Comparison of ENCODE assay signal across 21 cellular contexts in genomic region chr3:79041621-79042020, GRCh38.
DNase-seq lines count a peak whose midpoint lies in the region; ATAC-seq, FAIRE-seq and TF ChIP-seq lines count a peak whose summit lies in the region.
"Had no signal": no experiment of that assay in that cellular context is flagged by ENCODE, and none has a peak within 500 bp of the region (broad histone marks: within the 10 kb centered on the region; RNA-seq: fewer than 3 reads in every experiment).

No MANE protein-coding gene starts in this region.

- no peak for FAIRE-seq in H1 (lab: Jason Lieb, UNC)
- FAIRE-seq: D721Med, G401.6, GM12891 had no signal

- no peak overlapping the region for H3K23ac ChIP-seq in H1 (ENCODE audit: insufficient read length)

- peaks cover 2% of the 10 kb centered on the region for H3K9me3 Mint-ChIP-seq in activated CD4-positive, alpha-beta T cell treated with anti-CD3 and anti-CD28 coated beads, Interleukin-2, amount 10 ng/mL, durations not matched to agents 7 days and 5 days
- H3K9me3 Mint-ChIP-seq in activated CD8-positive, alpha-beta T cell treated with anti-CD3 and anti-CD28 coated beads for 36 hours = no peaks in the 10 kb centered on the region
- H3K9me3 Mint-ChIP-seq: GM23338, HFFc6 had no signal

- H3K79me2 ChIP-seq in GM23248 (ENCODE audit: insufficient read depth) (no peaks in the 10 kb centered on the region), H1 (ENCODE audit: control insufficient read depth in 1 of 2, insufficient read depth in 2 of 2, low read length in 2 of 2) (no peaks in the 10 kb centered on the region), smooth muscle cell (ENCODE audit: low read depth) (no peaks in the 10 kb centered on the region)

- no peak for TF ChIP-seq RAD21 in H1 (IDR thresholded peaks at IDR 0.05 in 1 of 2, conservative IDR thresholded peaks at IDR 0.05 in 1 of 2; ENCODE audit: low read depth in 2 of 2, low read length in 2 of 2)

- no peak overlapping the region for H4K5ac ChIP-seq in H1 (ENCODE audit: insufficient read length, low read depth, low read length)

- intact Hi-C loops in activated CD8-positive, alpha-beta T cell treated with anti-CD3 and anti-CD28 coated beads for 36 hours (cut with micrococcal nuclease) = no loop called here

- no peaks in the 10 kb centered on the region for H3K9me3 ChIP-seq in GM23248 (ENCODE audit: low read depth)
- H3K9me3 ChIP-seq in H1 (ENCODE audit: insufficient read depth in 2 of 2, low read depth in 1 of 2, low read length in 1 of 2) = no peaks in the 10 kb centered on the region
- no peaks in the 10 kb centered on the region for H3K9me3 ChIP-seq in smooth muscle cell (replicated peaks; ENCODE audit: low read depth)
- H3K9me3 ChIP-seq: BE2C, Caco-2 had no signal

- in situ Hi-C loops in GM23248 (cut with MboI) = no loop called here

- TF ChIP-seq POLR2A in H1 (IDR thresholded peaks at IDR 0.05; ENCODE audit: control extremely low read depth in 1 of 2, low read depth in 2 of 2, low read length in 2 of 2) = no peak

- TF ChIP-seq CTCF in H1 (IDR thresholded peaks at IDR 0.05; ENCODE audit: control extremely low read depth in 1 of 3, insufficient read depth in 1 of 3, low read depth in 1 of 3, low read length in 3 of 3) (no peak), smooth muscle cell (IDR thresholded peaks at IDR 0.05; ENCODE audit: borderline replicate concordance, insufficient read depth, poor library complexity, severe bottlenecking) (no peak)
- no peak for TF ChIP-seq CTCF in activated CD8-positive, alpha-beta T cell treated with anti-CD3 and anti-CD28 coated beads for 36 hours (IDR thresholded peaks at IDR 0.05)

- TF ChIP-seq EP300 in H1 (IDR thresholded peaks at IDR 0.05; ENCODE audit: borderline replicate concordance in 1 of 2, low read depth in 2 of 2, low read length in 2 of 2) = no peak

- H3K9me2 ChIP-seq in GM23248 (ENCODE audit: insufficient read depth) = no peaks in the 10 kb centered on the region

- no peak overlapping the region for H2AK5ac ChIP-seq in H1 (ENCODE audit: low read depth, low read length)

- H3K4me2 ChIP-seq in GM23248 (ENCODE audit: unreplicated experiment) = no peak overlapping the region
- no peak overlapping the region for H3K4me2 ChIP-seq in H1 (ENCODE audit: insufficient read depth in 1 of 2, low read depth in 2 of 2, low read length in 2 of 2)
- no peak overlapping the region for H3K4me2 ChIP-seq in smooth muscle cell
- H3K4me2 ChIP-seq: GM23338 had no signal

- no peak overlapping the region for H2BK120ac ChIP-seq in H1 (replicated peaks; ENCODE audit: low read depth, low read length)

- H3K14ac ChIP-seq in H1 (ENCODE audit: insufficient read length) = no peak overlapping the region

- POLR2A ChIA-PET in H1 (lab: Charles Lee; ENCODE audit: partially characterized antibody) = no interaction called here
- POLR2A ChIA-PET in activated CD4-positive, alpha-beta T cell treated with anti-CD3 and anti-CD28 coated beads, Interleukin-2, amount 10 ng/mL, durations not matched to agents 7 days and 5 days (lab: Charles Lee) = no interaction called here
- POLR2A ChIA-PET in activated CD8-positive, alpha-beta T cell treated with anti-CD3 and anti-CD28 coated beads for 36 hours (lab: Charles Lee) = no interaction called here

- H3K56ac ChIP-seq in H1 (replicated peaks; ENCODE audit: insufficient read length, low read depth, low read length) = no peak overlapping the region

- H3K18ac ChIP-seq in H1 (ENCODE audit: extremely low read depth, low read length) = no peak overlapping the region

- H3K4me3 ChIP-seq in GM23248 (no peak overlapping the region), H1 (ENCODE audit: extremely low read depth in 1 of 4, insufficient read depth in 2 of 4, low read depth in 3 of 4, low read length in 4 of 4) (no peak overlapping the region), smooth muscle cell (no peak overlapping the region)
- H3K4me3 ChIP-seq: GM23338 had no signal

- H3K36me3 ChIP-seq in GM23248 (ENCODE audit: low read depth) = no peaks in the 10 kb centered on the region
- H3K36me3 ChIP-seq in H1 (ENCODE audit: control insufficient read depth in 2 of 4, insufficient read depth in 4 of 4, low read length in 3 of 4) = no peaks in the 10 kb centered on the region
- no peaks in the 10 kb centered on the region for H3K36me3 ChIP-seq in smooth muscle cell (ENCODE audit: low read depth)
- H3K36me3 ChIP-seq: BE2C had no signal

- H4K20me1 ChIP-seq in GM23248 (ENCODE audit: insufficient read depth) (no peaks in the 10 kb centered on the region), H1 (replicated peaks in 1 of 2; ENCODE audit: control insufficient read depth in 1 of 2, insufficient read depth in 2 of 2, low read length in 2 of 2) (no peaks in the 10 kb centered on the region), smooth muscle cell (ENCODE audit: low read depth) (no peaks in the 10 kb centered on the region)

- H3K36me3 Mint-ChIP-seq in activated CD4-positive, alpha-beta T cell treated with anti-CD3 and anti-CD28 coated beads, Interleukin-2, amount 10 ng/mL, durations not matched to agents 7 days and 5 days (ENCODE audit: low read depth) = no peaks in the 10 kb centered on the region
- H3K36me3 Mint-ChIP-seq in activated CD8-positive, alpha-beta T cell treated with anti-CD3 and anti-CD28 coated beads for 36 hours (ENCODE audit: low read depth) = no peaks in the 10 kb centered on the region
- H3K36me3 Mint-ChIP-seq: CD4-positive, CD25-positive, alpha-beta regulatory T cell; CD8-positive, alpha-beta memory T cell; IgD-negative memory B cell had no signal

- ATAC-seq in activated CD8-positive, alpha-beta T cell treated with anti-CD3 and anti-CD28 coated beads for 36 hours = no peak
- ATAC-seq: GM23338, HCT116 had no signal

- H3K27me3 Mint-ChIP-seq in activated CD4-positive, alpha-beta T cell treated with anti-CD3 and anti-CD28 coated beads, Interleukin-2, amount 10 ng/mL, durations not matched to agents 7 days and 5 days = no peaks in the 10 kb centered on the region
- H3K27me3 Mint-ChIP-seq in activated CD8-positive, alpha-beta T cell treated with anti-CD3 and anti-CD28 coated beads for 36 hours = no peaks in the 10 kb centered on the region
- H3K27me3 Mint-ChIP-seq: CD4-positive, CD25-positive, alpha-beta regulatory T cell; CD8-positive, alpha-beta memory T cell; IgD-negative memory B cell had no signal

- H3K27ac Mint-ChIP-seq in activated CD4-positive, alpha-beta T cell treated with anti-CD3 and anti-CD28 coated beads, Interleukin-2, amount 10 ng/mL, durations not matched to agents 7 days and 5 days = no peak overlapping the region
- no peak overlapping the region for H3K27ac Mint-ChIP-seq in activated CD8-positive, alpha-beta T cell treated with anti-CD3 and anti-CD28 coated beads for 36 hours
- H3K27ac Mint-ChIP-seq: CD4-positive, CD25-positive, alpha-beta regulatory T cell; CD8-positive, alpha-beta memory T cell; GM23338; IgD-negative memory B cell had no signal

- H3F3A ChIP-seq in GM23248 (ENCODE audit: insufficient read depth) (peaks cover 41% of the 10 kb centered on the region), smooth muscle cell (ENCODE audit: low read depth) (peaks cover 3% of the 10 kb centered on the region)

- H2AFZ ChIP-seq in GM23248 = no peak overlapping the region
- H2AFZ ChIP-seq in H1 (ENCODE audit: low read length) = no peak overlapping the region
- no peak overlapping the region for H2AFZ ChIP-seq in smooth muscle cell (ENCODE audit: low read depth)
- H2AFZ ChIP-seq: GM23338 had no signal

- H3K27ac ChIP-seq in GM23248 = peak overlapping the region; percentile 58
- no peak overlapping the region for H3K27ac ChIP-seq in H1 (ENCODE audit: low read depth, low read length)
- H3K27ac ChIP-seq in smooth muscle cell (ENCODE audit: low read depth) = peak overlapping the region; percentile 78
- H3K27ac ChIP-seq: HL-60 had no signal

- CTCF ChIA-PET in H1 (lab: Charles Lee; ENCODE audit: partially characterized antibody) = no interaction called here
- CTCF ChIA-PET in activated CD4-positive, alpha-beta T cell treated with anti-CD3 and anti-CD28 coated beads, Interleukin-2, amount 10 ng/mL, durations not matched to agents 7 days and 5 days (lab: Charles Lee) = no interaction called here
- CTCF ChIA-PET in activated CD8-positive, alpha-beta T cell treated with anti-CD3 and anti-CD28 coated beads for 36 hours (lab: Charles Lee) = no interaction called here

- H3K23me2 ChIP-seq in H1 (ENCODE audit: low read depth, low read length) = no peaks in the 10 kb centered on the region

- H3K4ac ChIP-seq in H1 (replicated peaks; ENCODE audit: insufficient read length, low read depth, low read length) = peak overlapping the region; percentile 48

- H3K4me1 Mint-ChIP-seq in activated CD4-positive, alpha-beta T cell treated with anti-CD3 and anti-CD28 coated beads, Interleukin-2, amount 10 ng/mL, durations not matched to agents 7 days and 5 days = no peaks in the 10 kb centered on the region
- H3K4me1 Mint-ChIP-seq in activated CD8-positive, alpha-beta T cell treated with anti-CD3 and anti-CD28 coated beads for 36 hours (ENCODE audit: low read depth) = no peaks in the 10 kb centered on the region
- H3K4me1 Mint-ChIP-seq: CD4-positive, CD25-positive, alpha-beta regulatory T cell; CD8-positive, alpha-beta memory T cell had no signal

- no peaks in the 10 kb centered on the region for H3K79me1 ChIP-seq in H1 (ENCODE audit: low read depth, low read length)

- H2BK12ac ChIP-seq in H1 (ENCODE audit: low read depth, low read length) = no peak overlapping the region

- H3K27me3 ChIP-seq in GM23248 (replicated peaks; ENCODE audit: insufficient read depth) (no peaks in the 10 kb centered on the region), H1 (replicated peaks in 1 of 4; ENCODE audit: control insufficient read depth in 3 of 4, extremely low read depth in 1 of 4, insufficient read depth in 3 of 4, low read length in 3 of 4) (no peaks in the 10 kb centered on the region), smooth muscle cell (ENCODE audit: low read depth) (no peaks in the 10 kb centered on the region)
- H3K27me3 ChIP-seq: BE2C had no signal

- H3K4me3 Mint-ChIP-seq in activated CD4-positive, alpha-beta T cell treated with anti-CD3 and anti-CD28 coated beads, Interleukin-2, amount 10 ng/mL, durations not matched to agents 7 days and 5 days = no peak overlapping the region
- H3K4me3 Mint-ChIP-seq in activated CD8-positive, alpha-beta T cell treated with anti-CD3 and anti-CD28 coated beads for 36 hours = no peak overlapping the region
- H3K4me3 Mint-ChIP-seq: CD4-positive, CD25-positive, alpha-beta regulatory T cell; CD8-positive, alpha-beta memory T cell; GM23338; IgD-negative memory B cell had no signal

- DNase-seq in GM23248 = no peak
- peak; percentile 50 for DNase-seq in NCI-H69 (lab: John Stamatoyannopoulos, UW)
- DNase-seq in H1 (ENCODE audit: low read depth in 1 of 2, low spot score in 2 of 2) = no peak
- no peak for DNase-seq in smooth muscle cell (lab: John Stamatoyannopoulos, UW; ENCODE audit: unreplicated experiment)
- no peak for DNase-seq in mucosa of gallbladder (ENCODE audit: low spot score)
- no peak for DNase-seq in activated CD4-positive, alpha-beta T cell treated with anti-CD3 and anti-CD28 coated beads, Interleukin-2, amount 10 ng/mL, durations not matched to agents 7 days and 5 days
- no peak for DNase-seq in activated CD8-positive, alpha-beta T cell treated with anti-CD3 and anti-CD28 coated beads for 36 hours
- DNase-seq: BE2C; C1 segment of cervical spinal cord; Caco-2; CD4-positive, CD25-positive, alpha-beta regulatory T cell; CD8-positive, alpha-beta memory T cell; H7; HFFc6 had no signal

- H2BK5ac ChIP-seq in H1 (ENCODE audit: low read depth, low read length) = no peak overlapping the region

- H3K9ac ChIP-seq in GM23248 (no peak overlapping the region), H1 (replicated peaks in 1 of 4; ENCODE audit: extremely low read depth in 1 of 4, low read depth in 3 of 4, low read length in 3 of 4) (no peak overlapping the region), smooth muscle cell (ENCODE audit: low read depth) (no peak overlapping the region)

- H2BK20ac ChIP-seq in H1 (ENCODE audit: low read length) = no peak overlapping the region

- H2BK15ac ChIP-seq in H1 (ENCODE audit: low read length) = no peak overlapping the region

- peaks cover 35% of the 10 kb centered on the region for H3K4me1 ChIP-seq in GM23248 (ENCODE audit: insufficient read depth)
- no peaks in the 10 kb centered on the region for H3K4me1 ChIP-seq in H1 (replicated peaks in 1 of 4; ENCODE audit: control insufficient read depth in 3 of 4, insufficient read depth in 4 of 4, low read length in 3 of 4)
- H3K4me1 ChIP-seq in smooth muscle cell (ENCODE audit: low read depth) = no peaks in the 10 kb centered on the region
- H3K4me1 ChIP-seq: BE2C, Caco-2 had no signal

- H4K8ac ChIP-seq in H1 (ENCODE audit: extremely low read depth, insufficient read depth, low read length) = no peak overlapping the region

- H4K91ac ChIP-seq in H1 (replicated peaks; ENCODE audit: insufficient read length, low read length) = no peak overlapping the region
